Comparison of ENCODE assay signal across 16 cellular contexts in genomic region chr22:26797910-26798309, GRCh38.
DNase-seq lines count a peak whose midpoint lies in the region; ATAC-seq, FAIRE-seq and TF ChIP-seq lines count a peak whose summit lies in the region.
"Had no signal": no experiment of that assay in that cellular context is flagged by ENCODE, and none has a peak within 500 bp of the region (broad histone marks: within the 10 kb centered on the region; RNA-seq: fewer than 3 reads in every experiment).

No MANE protein-coding gene starts in this region.

- intact Hi-C loops in activated CD4-positive, alpha-beta T cell treated with anti-CD3 and anti-CD28 coated beads, Interleukin-2, amount 10 ng/mL, durations not matched to agents 24 days and 14 days (cut with micrococcal nuclease), result no loop called here
- intact Hi-C loops in K562 (cut with micrococcal nuclease), result no loop called here

- no peaks in the 10 kb centered on the region for H3K27me3 Mint-ChIP-seq in activated CD4-positive, alpha-beta T cell treated with anti-CD3 and anti-CD28 coated beads, Interleukin-2, amount 10 ng/mL, durations not matched to agents 24 days and 14 days

- no peaks in the 10 kb centered on the region for H3K9me3 ChIP-seq in K562 (replicated peaks; ENCODE audit: control insufficient read depth, insufficient read depth, low read depth, low read length)
- no peaks in the 10 kb centered on the region for H3K9me3 ChIP-seq in osteoblast (ENCODE audit: low read depth, low read length)
- H3K9me3 ChIP-seq: tibial nerve had no signal

- H4K20me1 ChIP-seq in K562 (replicated peaks; ENCODE audit: control insufficient read depth, insufficient read depth, low read length), result no peaks in the 10 kb centered on the region
- no peaks in the 10 kb centered on the region for H4K20me1 ChIP-seq in osteoblast (ENCODE audit: insufficient read depth, low read length)

- no peak overlapping the region for H2AFZ ChIP-seq in K562 (ENCODE audit: low read depth, low read length)
- no peak overlapping the region for H2AFZ ChIP-seq in osteoblast (ENCODE audit: low read length)

- no peak overlapping the region for H3K27ac Mint-ChIP-seq in activated CD4-positive, alpha-beta T cell treated with anti-CD3 and anti-CD28 coated beads, Interleukin-2, amount 10 ng/mL, durations not matched to agents 24 days and 14 days
- H3K27ac Mint-ChIP-seq: activated T-helper 1 cell treated with anti-CD3 and anti-CD28 coated beads, Interleukin-12 subunit alpha, Interleukin-12 subunit beta, Interleukin-2, Interleukin-4 antibody, amounts not matched to agents 30 ng/mL and 10 ng/mL and 1 ng/mL, durations not matched to agents 14 hours and 24 hours and 36 hours had no signal

- no peak overlapping the region for H3K9ac ChIP-seq in K562 (ENCODE audit: insufficient read depth in 1 of 2, low read depth in 2 of 2, low read length in 2 of 2)

- peak; percentile 9 for DNase-seq in activated CD4-positive, alpha-beta T cell treated with anti-CD3 and anti-CD28 coated beads for 48 hours
- DNase-seq in activated CD4-positive, alpha-beta T cell treated with anti-CD3 and anti-CD28 coated beads, Interleukin-2, amount 10 ng/mL, durations not matched to agents 24 days and 14 days, result no peak
- DNase-seq in NAMALWA (ENCODE audit: low spot score) (peak; percentile 39), K562 (ENCODE audit: extremely low read depth in 1 of 4, low spot score in 3 of 4) (peak; percentile 24 to 35 (median 31)), osteoblast (ENCODE audit: insufficient read length, low spot score, missing footprints) (no peak)
- DNase-seq: activated CD4-positive, alpha-beta T cell treated with anti-CD3 and anti-CD28 coated beads for 4 hours; islet precursor cell; KBM-7; NCI-H1417 treated with DMSO at 0.1 percent for 48 hours; NCI-H226 had no signal

- peak; percentile 29 to 34 (median 32); a peak in 3 of 6 replicates for TF ChIP-seq CTCF in K562 (IDR thresholded peaks at IDR 0.05 in 2 of 3, conservative IDR thresholded peaks at IDR 0.05 in 1 of 3; ENCODE audit: insufficient read depth in 2 of 3, low read depth in 1 of 3, low read length in 3 of 3)
- TF ChIP-seq CTCF in osteoblast (IDR thresholded peaks at IDR 0.05; ENCODE audit: extremely low read depth, low read depth, low read length), result peak; percentile 9

- no peak overlapping the region for H3K4me3 Mint-ChIP-seq in activated CD4-positive, alpha-beta T cell treated with anti-CD3 and anti-CD28 coated beads, Interleukin-2, amount 10 ng/mL, durations not matched to agents 24 days and 14 days
- H3K4me3 Mint-ChIP-seq: activated T-helper 1 cell treated with anti-CD3 and anti-CD28 coated beads, Interleukin-12 subunit alpha, Interleukin-12 subunit beta, Interleukin-2, Interleukin-4 antibody, amounts not matched to agents 30 ng/mL and 10 ng/mL and 1 ng/mL, durations not matched to agents 14 hours and 24 hours and 36 hours had no signal

- H3K79me2 ChIP-seq in K562 (ENCODE audit: control insufficient read depth, insufficient read depth, low read length) (no peaks in the 10 kb centered on the region), osteoblast (ENCODE audit: insufficient read depth, low read length) (no peaks in the 10 kb centered on the region)

- peak in 1 of 2 experiments; percentile 21; a peak in 1 of 4 replicates for TF ChIP-seq RAD21 in K562 (CRISPR knock-in tag; conservative IDR thresholded peaks at IDR 0.05 in 1 of 2, IDR thresholded peaks at IDR 0.05 in 1 of 2)

- H3K36me3 ChIP-seq in K562 (ENCODE audit: control insufficient read depth, insufficient read depth, low read length) (no peaks in the 10 kb centered on the region), osteoblast (ENCODE audit: insufficient read depth, low read length) (no peaks in the 10 kb centered on the region)

- no peaks in the 10 kb centered on the region for H3K9me3 Mint-ChIP-seq in activated CD4-positive, alpha-beta T cell treated with anti-CD3 and anti-CD28 coated beads, Interleukin-2, amount 10 ng/mL, durations not matched to agents 24 days and 14 days
- H3K9me3 Mint-ChIP-seq: activated T-helper 1 cell treated with anti-CD3 and anti-CD28 coated beads, Interleukin-12 subunit alpha, Interleukin-12 subunit beta, Interleukin-2, Interleukin-4 antibody, amounts not matched to agents 30 ng/mL and 10 ng/mL and 1 ng/mL, durations not matched to agents 14 hours and 24 hours and 36 hours had no signal

- H3K4me2 ChIP-seq in K562 (ENCODE audit: insufficient read depth, low read length) (no peak overlapping the region), osteoblast (ENCODE audit: insufficient read depth, low read length) (no peak overlapping the region)

- no peak for FAIRE-seq in K562 (lab: Jason Lieb, UNC)
- FAIRE-seq: RCC 7860 had no signal

- 8% methylated on average over 7 of the region's 8 CpGs for WGBS in K562 (ENCODE audit: insufficient coverage, low coverage, missing lambda C conversion rate)

- CTCF ChIA-PET in K562 (lab: Yijun Ruan, JAX; ENCODE audit: low intra/inter-chr PET ratio), result no interaction called here

- peaks cover 0 to 9% of the 10 kb centered on the region in 2 experiments; a peak in 1 of 5 replicates for H3K27me3 ChIP-seq in K562 (ENCODE audit: control insufficient read depth in 2 of 2, insufficient read depth in 2 of 2, low read length in 2 of 2)
- no peaks in the 10 kb centered on the region for H3K27me3 ChIP-seq in osteoblast (ENCODE audit: insufficient read depth, low read length)
- H3K27me3 ChIP-seq: tibial nerve had no signal

- no TSS peak for BruUV-seq in K562 (replicated peaks; lab: Mats Ljungman, UMichigan)

- no peak for TF ChIP-seq POLR2A in K562 (conservative IDR thresholded peaks at IDR 0.05)

- H3K36me3 Mint-ChIP-seq in activated CD4-positive, alpha-beta T cell treated with anti-CD3 and anti-CD28 coated beads, Interleukin-2, amount 10 ng/mL, durations not matched to agents 24 days and 14 days (ENCODE audit: low read depth), result no peaks in the 10 kb centered on the region

- H3K9me1 ChIP-seq in K562 (ENCODE audit: control insufficient read depth, insufficient read depth, low read length), result no peaks in the 10 kb centered on the region

- in situ Hi-C loops in K562 (cut with MboI), result no loop called here

- peaks cover 0 to 3% of the 10 kb centered on the region in 2 experiments; a peak in 2 of 5 replicates for H3K4me1 ChIP-seq in K562 (replicated peaks in 1 of 2; ENCODE audit: control insufficient read depth in 2 of 2, insufficient read depth in 2 of 2, low read length in 2 of 2)
- peaks cover 13% of the 10 kb centered on the region for H3K4me1 ChIP-seq in osteoblast (ENCODE audit: insufficient read depth, low read length)
- H3K4me1 ChIP-seq: tibial nerve had no signal

- H3K4me3 ChIP-seq in K562, result no peak overlapping the region
- no peak overlapping the region for H3K4me3 ChIP-seq in osteoblast (ENCODE audit: insufficient read depth, low read length)
- H3K4me3 ChIP-seq: tibial nerve had no signal

- peak; percentile 79 for ATAC-seq in K562
- no peak for ATAC-seq in GM19351 (IDR thresholded peaks at IDR 0.05; ENCODE audit: unreplicated experiment)
- ATAC-seq in GM21447 (IDR thresholded peaks at IDR 0.05; ENCODE audit: unreplicated experiment), result no peak
- ATAC-seq in HG03108 (IDR thresholded peaks at IDR 0.05; ENCODE audit: unreplicated experiment), result no peak

- H3K27ac ChIP-seq in K562 (ENCODE audit: extremely low read depth, low read depth, low read length), result no peak overlapping the region
- H3K27ac ChIP-seq in osteoblast (ENCODE audit: low read depth, low read length), result no peak overlapping the region
- H3K27ac ChIP-seq: tibial nerve had no signal

- H3K4me1 Mint-ChIP-seq in activated CD4-positive, alpha-beta T cell treated with anti-CD3 and anti-CD28 coated beads, Interleukin-2, amount 10 ng/mL, durations not matched to agents 24 days and 14 days, result no peaks in the 10 kb centered on the region

- TF ChIP-seq EP300 in K562 (IDR thresholded peaks at IDR 0.05; ENCODE audit: low read length), result no peak

- POLR2A ChIA-PET in K562 (lab: Yijun Ruan, JAX), result no interaction called here

TF ChIP-seq in K562, 482 proteins besides CTCF, POLR2A, EP300 and RAD21:
- TF ChIP-seq RBM25 (IDR thresholded peaks at IDR 0.05; ENCODE audit: low read depth, low read length, severe bottlenecking), result peak; percentile 32
- no peak for TF ChIP-seq MCM5 (IDR thresholded peaks at IDR 0.05; ENCODE audit: low read depth)
- TF ChIP-seq HDAC8 (tag; IDR thresholded peaks at IDR 0.05), result no peak

Comparison
In these comparisons a context has a peak if more than half of its experiments do, and no peak if none do; other contexts are left out.
1. DNase-seq: peak in activated CD4-positive, alpha-beta T cell treated with anti-CD3 and anti-CD28 coated beads for 48 hours (single experiment), NAMALWA (single experiment) and K562 (4 of 4); none in activated CD4-positive, alpha-beta T cell treated with anti-CD3 and anti-CD28 coated beads, Interleukin-2, amount 10 ng/mL, durations not matched to agents 24 days and 14 days (single experiment) and osteoblast (single experiment).